1 cellular context compared by ENCODE assay signal in the genomic region with DNA sequence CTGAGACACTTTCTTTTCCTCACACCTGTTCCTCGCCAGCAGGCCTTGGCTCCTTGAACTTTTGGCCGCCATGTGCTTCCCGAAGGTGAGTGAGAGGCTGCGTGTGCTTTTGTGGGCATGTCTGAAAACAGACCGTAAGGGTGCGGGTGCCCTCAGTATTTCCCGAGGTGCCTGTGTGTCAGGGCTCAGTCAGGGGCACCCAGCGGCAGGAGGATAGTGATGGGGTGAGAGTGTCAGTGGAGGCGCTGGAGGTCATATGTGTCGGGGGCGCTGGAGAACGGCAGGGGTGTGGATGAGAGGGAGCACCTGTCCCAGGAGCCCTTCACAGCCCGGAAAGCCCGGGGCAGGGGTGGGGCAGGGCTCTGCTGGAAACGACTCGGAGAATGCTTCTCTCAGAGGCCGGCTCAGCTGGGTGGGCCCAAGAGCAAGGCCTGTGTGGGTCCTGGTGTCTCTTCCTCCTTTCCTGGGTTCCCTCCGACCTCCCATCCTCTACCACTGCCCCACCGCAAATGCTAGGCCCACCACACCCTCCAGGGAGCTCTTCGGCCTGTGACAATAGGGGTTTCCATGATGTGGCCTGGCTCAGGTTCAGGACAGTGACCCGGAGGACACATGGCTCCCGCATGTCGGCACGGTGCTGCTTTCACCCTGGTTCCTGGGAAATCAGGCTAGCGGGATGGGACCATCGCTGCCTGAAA.
TF ChIP-seq lines count a peak whose summit lies in the region.

No MANE protein-coding gene starts in this region.

TF ChIP-seq in liver, 16 proteins besides CTCF, POLR2A, EP300 and RAD21 (continued from another document):
- TF ChIP-seq, protein P1, sequence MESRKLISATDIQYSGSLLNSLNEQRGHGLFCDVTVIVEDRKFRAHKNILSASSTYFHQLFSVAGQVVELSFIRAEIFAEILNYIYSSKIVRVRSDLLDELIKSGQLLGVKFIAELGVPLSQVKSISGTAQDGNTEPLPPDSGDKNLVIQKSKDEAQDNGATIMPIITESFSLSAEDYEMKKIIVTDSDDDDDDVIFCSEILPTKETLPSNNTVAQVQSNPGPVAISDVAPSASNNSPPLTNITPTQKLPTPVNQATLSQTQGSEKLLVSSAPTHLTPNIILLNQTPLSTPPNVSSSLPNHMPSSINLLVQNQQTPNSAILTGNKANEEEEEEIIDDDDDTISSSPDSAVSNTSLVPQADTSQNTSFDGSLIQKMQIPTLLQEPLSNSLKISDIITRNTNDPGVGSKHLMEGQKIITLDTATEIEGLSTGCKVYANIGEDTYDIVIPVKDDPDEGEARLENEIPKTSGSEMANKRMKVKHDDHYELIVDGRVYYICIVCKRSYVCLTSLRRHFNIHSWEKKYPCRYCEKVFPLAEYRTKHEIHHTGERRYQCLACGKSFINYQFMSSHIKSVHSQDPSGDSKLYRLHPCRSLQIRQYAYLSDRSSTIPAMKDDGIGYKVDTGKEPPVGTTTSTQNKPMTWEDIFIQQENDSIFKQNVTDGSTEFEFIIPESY (IDR thresholded peaks at IDR 0.05) = no peak
- TF ChIP-seq RXRA (IDR thresholded peaks at IDR 0.05) = peak; percentile 33 to 56
- TF ChIP-seq SP1 (IDR thresholded peaks at IDR 0.05) = no peak
- TF ChIP-seq HNF4A (conservative IDR thresholded peaks at IDR 0.05) = peak in 1 of 2 donors; percentile 23
- TF ChIP-seq, protein P2, sequence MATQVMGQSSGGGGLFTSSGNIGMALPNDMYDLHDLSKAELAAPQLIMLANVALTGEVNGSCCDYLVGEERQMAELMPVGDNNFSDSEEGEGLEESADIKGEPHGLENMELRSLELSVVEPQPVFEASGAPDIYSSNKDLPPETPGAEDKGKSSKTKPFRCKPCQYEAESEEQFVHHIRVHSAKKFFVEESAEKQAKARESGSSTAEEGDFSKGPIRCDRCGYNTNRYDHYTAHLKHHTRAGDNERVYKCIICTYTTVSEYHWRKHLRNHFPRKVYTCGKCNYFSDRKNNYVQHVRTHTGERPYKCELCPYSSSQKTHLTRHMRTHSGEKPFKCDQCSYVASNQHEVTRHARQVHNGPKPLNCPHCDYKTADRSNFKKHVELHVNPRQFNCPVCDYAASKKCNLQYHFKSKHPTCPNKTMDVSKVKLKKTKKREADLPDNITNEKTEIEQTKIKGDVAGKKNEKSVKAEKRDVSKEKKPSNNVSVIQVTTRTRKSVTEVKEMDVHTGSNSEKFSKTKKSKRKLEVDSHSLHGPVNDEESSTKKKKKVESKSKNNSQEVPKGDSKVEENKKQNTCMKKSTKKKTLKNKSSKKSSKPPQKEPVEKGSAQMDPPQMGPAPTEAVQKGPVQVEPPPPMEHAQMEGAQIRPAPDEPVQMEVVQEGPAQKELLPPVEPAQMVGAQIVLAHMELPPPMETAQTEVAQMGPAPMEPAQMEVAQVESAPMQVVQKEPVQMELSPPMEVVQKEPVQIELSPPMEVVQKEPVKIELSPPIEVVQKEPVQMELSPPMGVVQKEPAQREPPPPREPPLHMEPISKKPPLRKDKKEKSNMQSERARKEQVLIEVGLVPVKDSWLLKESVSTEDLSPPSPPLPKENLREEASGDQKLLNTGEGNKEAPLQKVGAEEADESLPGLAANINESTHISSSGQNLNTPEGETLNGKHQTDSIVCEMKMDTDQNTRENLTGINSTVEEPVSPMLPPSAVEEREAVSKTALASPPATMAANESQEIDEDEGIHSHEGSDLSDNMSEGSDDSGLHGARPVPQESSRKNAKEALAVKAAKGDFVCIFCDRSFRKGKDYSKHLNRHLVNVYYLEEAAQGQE (IDR thresholded peaks at IDR 0.05) = no peak
